Comparison of ENCODE assay signal across 8 cellular contexts in genomic region chr12:80837342-80837978, GRCh38.
DNase-seq lines count a peak whose midpoint lies in the region; ATAC-seq and TF ChIP-seq lines count a peak whose summit lies in the region.

No MANE protein-coding gene starts in this region.

- DNase-seq in GM13977 (ENCODE audit: low spot score), result no peak
- peak; percentile 17 for DNase-seq in NCI-H2107 (lab: John Stamatoyannopoulos, UW)
- DNase-seq in T47D (ENCODE audit: low read depth in 1 of 2, low spot score in 1 of 2), result peak; percentile 33 to 74
- no peak for DNase-seq in left lung
- no peak for DNase-seq in T-helper 9 cell
- no peak for DNase-seq in activated gamma-delta T cell (lab: John Stamatoyannopoulos, UW)

- H3K4me1 ChIP-seq in left lung, result peaks cover 0 to 5% of the 10 kb centered on the region in 2 donors

- peak; percentile 59 for ATAC-seq in HG02938 (IDR thresholded peaks at IDR 0.05; ENCODE audit: unreplicated experiment)
- peak; percentile 87 for ATAC-seq in left lung
- ATAC-seq in esophagus mucosa, result no peak

- no peaks in the 10 kb centered on the region for H3K27me3 ChIP-seq in left lung

- intact Hi-C loops in left lung (cut with DNase I), result loop anchor here in 1 of 2 donors (10.0 kb wide), 1 partner anchor 107 kb away; no protein-coding TSS in a partner anchor

- in situ Hi-C loops in GM13977 (cut with MboI; ENCODE audit: low pct_unique_long_range_greater_than_20kb, low sequenced_read_pairs, unreplicated experiment) (no loop called here), T47D (cut with HindIII; ENCODE audit: low pct_unique_long_range_greater_than_20kb, low sequenced_read_pairs) (no loop called here)

- H3K27ac ChIP-seq in left lung, result no peak overlapping the region

- no peak overlapping the region for H3K4me3 ChIP-seq in left lung

- peak; percentile 74 for TF ChIP-seq CTCF in GM13977 (IDR thresholded peaks at IDR 0.05; ENCODE audit: extremely low read depth, insufficient read depth, missing control alignments)
- TF ChIP-seq CTCF in left lung (IDR thresholded peaks at IDR 0.05), result peak; percentile 51 to 53

- no peaks in the 10 kb centered on the region for H3K36me3 ChIP-seq in left lung

- H3K9me3 ChIP-seq in left lung, result no peaks in the 10 kb centered on the region

Comparison
In these comparisons a context has a peak if more than half of its experiments do, and no peak if none do; other contexts are left out.
1. DNase-seq: peak in NCI-H2107 (single experiment) and T47D (2 of 2); none in GM13977 (single experiment), left lung (0 of 2), T-helper 9 cell (single experiment) and activated gamma-delta T cell (single experiment).